ENCODE assay signal across 1 cellular context in genomic region chr17:38620551-38621277, GRCh38.
A peak's percentile ranks its signal among the peaks of the same experiment; 100 is the strongest.
TF ChIP-seq lines count a peak whose summit lies in the region.

No MANE protein-coding gene starts in this region.

TF ChIP-seq in HepG2, 621 proteins besides CTCF, POLR2A, EP300 and RAD21 (continued from another document and continues in another):
- TF ChIP-seq TRAFD1 (CRISPR knock-in tag; IDR thresholded peaks at IDR 0.05; ENCODE audit: borderline replicate concordance): no peak
- TF ChIP-seq, protein P1, sequence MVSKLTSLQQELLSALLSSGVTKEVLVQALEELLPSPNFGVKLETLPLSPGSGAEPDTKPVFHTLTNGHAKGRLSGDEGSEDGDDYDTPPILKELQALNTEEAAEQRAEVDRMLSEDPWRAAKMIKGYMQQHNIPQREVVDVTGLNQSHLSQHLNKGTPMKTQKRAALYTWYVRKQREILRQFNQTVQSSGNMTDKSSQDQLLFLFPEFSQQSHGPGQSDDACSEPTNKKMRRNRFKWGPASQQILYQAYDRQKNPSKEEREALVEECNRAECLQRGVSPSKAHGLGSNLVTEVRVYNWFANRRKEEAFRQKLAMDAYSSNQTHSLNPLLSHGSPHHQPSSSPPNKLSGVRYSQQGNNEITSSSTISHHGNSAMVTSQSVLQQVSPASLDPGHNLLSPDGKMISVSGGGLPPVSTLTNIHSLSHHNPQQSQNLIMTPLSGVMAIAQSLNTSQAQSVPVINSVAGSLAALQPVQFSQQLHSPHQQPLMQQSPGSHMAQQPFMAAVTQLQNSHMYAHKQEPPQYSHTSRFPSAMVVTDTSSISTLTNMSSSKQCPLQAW (CRISPR knock-in tag; IDR thresholded peaks at IDR 0.05): peak; percentile 89
- TF ChIP-seq ZNF883 (CRISPR knock-in tag; IDR thresholded peaks at IDR 0.05; ENCODE audit: not compliant biosample characterization): peak; percentile 56
- TF ChIP-seq LRRFIP1 (CRISPR knock-in tag; conservative IDR thresholded peaks at IDR 0.05): no peak
- TF ChIP-seq NFAT5 (CRISPR knock-in tag; IDR thresholded peaks at IDR 0.05): no peak
- no peak for TF ChIP-seq SRF (IDR thresholded peaks at IDR 0.05; ENCODE audit: low read depth, low read length)
- peak; percentile 11; the same call in 1 of the 2 replicates for TF ChIP-seq HINFP (CRISPR knock-in tag; IDR thresholded peaks at IDR 0.05; ENCODE audit: low read depth)
- TF ChIP-seq RBFOX2 (IDR thresholded peaks at IDR 0.05; ENCODE audit: low read depth, low read length): peak; percentile 62; the same call in 1 of the 2 replicates
- TF ChIP-seq, protein P2, sequence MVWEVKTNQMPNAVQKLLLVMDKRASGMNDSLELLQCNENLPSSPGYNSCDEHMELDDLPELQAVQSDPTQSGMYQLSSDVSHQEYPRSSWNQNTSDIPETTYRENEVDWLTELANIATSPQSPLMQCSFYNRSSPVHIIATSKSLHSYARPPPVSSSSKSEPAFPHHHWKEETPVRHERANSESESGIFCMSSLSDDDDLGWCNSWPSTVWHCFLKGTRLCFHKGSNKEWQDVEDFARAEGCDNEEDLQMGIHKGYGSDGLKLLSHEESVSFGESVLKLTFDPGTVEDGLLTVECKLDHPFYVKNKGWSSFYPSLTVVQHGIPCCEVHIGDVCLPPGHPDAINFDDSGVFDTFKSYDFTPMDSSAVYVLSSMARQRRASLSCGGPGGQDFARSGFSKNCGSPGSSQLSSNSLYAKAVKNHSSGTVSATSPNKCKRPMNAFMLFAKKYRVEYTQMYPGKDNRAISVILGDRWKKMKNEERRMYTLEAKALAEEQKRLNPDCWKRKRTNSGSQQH (CRISPR knock-in tag; IDR thresholded peaks at IDR 0.05; ENCODE audit: low read depth): no peak
- TF ChIP-seq, protein P3, sequence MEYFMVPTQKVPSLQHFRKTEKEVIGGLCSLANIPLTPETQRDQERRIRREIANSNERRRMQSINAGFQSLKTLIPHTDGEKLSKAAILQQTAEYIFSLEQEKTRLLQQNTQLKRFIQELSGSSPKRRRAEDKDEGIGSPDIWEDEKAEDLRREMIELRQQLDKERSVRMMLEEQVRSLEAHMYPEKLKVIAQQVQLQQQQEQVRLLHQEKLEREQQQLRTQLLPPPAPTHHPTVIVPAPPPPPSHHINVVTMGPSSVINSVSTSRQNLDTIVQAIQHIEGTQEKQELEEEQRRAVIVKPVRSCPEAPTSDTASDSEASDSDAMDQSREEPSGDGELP (IDR thresholded peaks at IDR 0.05; ENCODE audit: borderline replicate concordance, low read depth): peak; percentile 80; the same call in 1 of the 2 replicates
- TF ChIP-seq ZNF703 (CRISPR knock-in tag; IDR thresholded peaks at IDR 0.05; ENCODE audit: borderline replicate concordance): peak; percentile 29; the same call in 1 of the 2 replicates
- peak; percentile 82; the same call in 1 of the 2 replicates for TF ChIP-seq SMARCC2 (IDR thresholded peaks at IDR 0.05)
- TF ChIP-seq ZNF850 (CRISPR knock-in tag; conservative IDR thresholded peaks at IDR 0.05): no peak
- TF ChIP-seq FOXM1 (CRISPR knock-in tag; IDR thresholded peaks at IDR 0.05): no peak
- peak; percentile 48; the same call in 1 of the 2 replicates for TF ChIP-seq HNF1A (IDR thresholded peaks at IDR 0.05; ENCODE audit: low read depth)
- peak; percentile 68; the same call in 1 of the 2 replicates for TF ChIP-seq HNF1A (CRISPR knock-in tag; IDR thresholded peaks at IDR 0.05; ENCODE audit: borderline replicate concordance)
- TF ChIP-seq ZNF841 (CRISPR knock-in tag; IDR thresholded peaks at IDR 0.05; ENCODE audit: borderline replicate concordance): no peak
- no peak for TF ChIP-seq ZNF562 (CRISPR knock-in tag; IDR thresholded peaks at IDR 0.05; ENCODE audit: borderline replicate concordance)
- TF ChIP-seq GATAD2A (CRISPR knock-in tag; IDR thresholded peaks at IDR 0.05): peak; percentile 100
- peak; percentile 100 for TF ChIP-seq HIC2 (CRISPR knock-in tag; IDR thresholded peaks at IDR 0.05; ENCODE audit: low read depth)
- no peak for TF ChIP-seq EZH2 (conservative IDR thresholded peaks at IDR 0.05; ENCODE audit: low read depth, low read length)
- peak; percentile 1; the same call in 1 of the 2 replicates for TF ChIP-seq LBX2 (CRISPR knock-in tag; IDR thresholded peaks at IDR 0.05; ENCODE audit: borderline replicate concordance)
- peak; percentile 64 for TF ChIP-seq POLR2AphosphoS5 (IDR thresholded peaks at IDR 0.05; ENCODE audit: low read depth, low read length)
- TF ChIP-seq ZBTB26 (CRISPR knock-in tag; IDR thresholded peaks at IDR 0.05; ENCODE audit: borderline replicate concordance): peak; percentile 83
- TF ChIP-seq ZNF782 (CRISPR knock-in tag; IDR thresholded peaks at IDR 0.05; ENCODE audit: borderline replicate concordance): no peak
- no peak for TF ChIP-seq THYN1 (CRISPR knock-in tag; IDR thresholded peaks at IDR 0.05; ENCODE audit: borderline replicate concordance, low read depth)
- no peak; the same call in none of the 2 replicates for TF ChIP-seq ZNF746 (CRISPR knock-in tag; IDR thresholded peaks at IDR 0.05)
- TF ChIP-seq SRSF9 (IDR thresholded peaks at IDR 0.05; ENCODE audit: borderline replicate concordance, insufficient read depth, low read depth, low read length, poor library complexity, severe bottlenecking): no peak
- TF ChIP-seq MED8 (CRISPR knock-in tag; IDR thresholded peaks at IDR 0.05; ENCODE audit: insufficient replicate concordance): peak; percentile 87
- no peak for TF ChIP-seq MAFG (CRISPR knock-in tag; IDR thresholded peaks at IDR 0.05)
